In genomic region chr1:39173119-39173994, GRCh38 we compare ENCODE assay signal across 1 cellular context.
TF ChIP-seq lines count a peak whose summit lies in the region.

No MANE protein-coding gene starts in this region.

TF ChIP-seq in K562, 482 proteins besides CTCF, POLR2A, EP300 and RAD21 (continued from another document):
- TF ChIP-seq SFPQ (IDR thresholded peaks at IDR 0.05; ENCODE audit: low read depth, low read length) (no peak), SRSF1 (IDR thresholded peaks at IDR 0.05; ENCODE audit: low read depth, low read length) (no peak), BRF2 (IDR thresholded peaks at IDR 0.05; ENCODE audit: borderline replicate concordance, insufficient read depth, insufficient read length) (no peak), ZNF449 (CRISPR knock-in tag; IDR thresholded peaks at IDR 0.05) (no peak), MLLT1 (IDR thresholded peaks at IDR 0.05) (peak in 1 of 2 experiments; percentile 45; a peak in 1 of 4 replicates), CHD1 (IDR thresholded peaks at IDR 0.05; ENCODE audit: low read length) (no peak), GTF2E2 (tag; IDR thresholded peaks at IDR 0.05) (no peak), ZNF384 (IDR thresholded peaks at IDR 0.05; ENCODE audit: low read depth, low read length) (peak; percentile 74), DEAF1 (CRISPR knock-in tag; IDR thresholded peaks at IDR 0.05) (no peak), POLR2AphosphoS2 (IDR thresholded peaks at IDR 0.05; ENCODE audit: low read length) (no peak), HMBOX1 (IDR thresholded peaks at IDR 0.05) (no peak), PREB (CRISPR knock-in tag; IDR thresholded peaks at IDR 0.05) (no peak), MCM5 (IDR thresholded peaks at IDR 0.05; ENCODE audit: low read depth) (no peak), ARID3A (IDR thresholded peaks at IDR 0.05; ENCODE audit: borderline replicate concordance, low read depth, low read length) (no peak), CC2D1A (IDR thresholded peaks at IDR 0.05) (peak; percentile 35; the same call in 1 of the 2 replicates), RFX7 (CRISPR knock-in tag; IDR thresholded peaks at IDR 0.05) (no peak), ZNF3 (CRISPR knock-in tag; IDR thresholded peaks at IDR 0.05) (no peak), TBL1XR1 (IDR thresholded peaks at IDR 0.05; ENCODE audit: low read length in 2 of 2) (no peak), IRF1 (CRISPR knock-in tag; IDR thresholded peaks at IDR 0.05; ENCODE audit: borderline replicate concordance) (no peak), AFF4 (CRISPR knock-in tag; IDR thresholded peaks at IDR 0.05) (no peak), ZNF655 (CRISPR knock-in tag; IDR thresholded peaks at IDR 0.05) (no peak), FOXJ3 (CRISPR knock-in tag; IDR thresholded peaks at IDR 0.05) (no peak), MLX (CRISPR knock-in tag; conservative IDR thresholded peaks at IDR 0.05) (no peak)
